ENCODE assay signal across 31 cellular contexts in genomic region chr11:13473013-13473722, GRCh38. TPM values are rescaled to one million over a fixed set of nuclear protein-coding genes. Genes with fewer than 3 reads are reported as not detected.
"Had no signal": no experiment of that assay in that cellular context is flagged by ENCODE, and none has a peak within 500 bp of the region (broad histone marks: within the 10 kb centered on the region; RNA-seq: fewer than 3 reads in every experiment).

No MANE protein-coding gene starts in this region.

- ATAC-seq: stimulated activated effector memory CD8-positive, alpha-beta T cell treated with anti-CD3 and anti-CD28 coated beads, Interleukin-12 subunit alpha, Interleukin-12 subunit beta, amount 100 ng/mL, for 72 hours; stimulated activated memory B cell treated with anti-CD40 and anti-IgM and Interleukin-4, amounts not matched to agents 10 μg/mL and 1 μg/mL and 100 μg/mL, for 72 hours; stimulated activated naive B cell treated with anti-CD40 and anti-IgM and Interleukin-4, amounts not matched to agents 10 μg/mL and 1 μg/mL and 100 μg/mL, for 72 hours; stimulated activated naive CD8-positive, alpha-beta T cell treated with anti-CD3 and anti-CD28 coated beads, Interleukin-15, amount 100 ng/mL, for 72 hours; stimulated activated naive CD8-positive, alpha-beta T cell treated with anti-CD3 and anti-CD28 coated beads, Interleukin-15, Interleukin-2, amounts not matched to agents 100 U/mL and 50 U/mL, for 24 hours; upper lobe of right lung had no signal

- H3K27ac ChIP-seq: stomach, suprapubic skin, testis, thoracic aorta, thyroid gland, tibial artery, tibial nerve, transverse colon, upper lobe of left lung, upper lobe of right lung, uterus, vagina had no signal

- DNase-seq: stimulated activated CD4-positive, alpha-beta T cell treated with anti-CD3 and anti-CD28 coated beads, Interleukin-2, amount 100 ng/mL, for 48 hours; stimulated activated CD4-positive, alpha-beta T cell treated with anti-CD3 and anti-CD28 coated beads, Interleukin-4, amount 100 ng/mL, for 1 hour; stimulated activated CD4-positive, alpha-beta T cell treated with anti-CD3 and anti-CD28 coated beads, Interleukin-4, amount 100 ng/mL, for 24 hours; stimulated activated CD4-positive, alpha-beta T cell treated with anti-CD3 and anti-CD28 coated beads, Interleukin-4, amount 100 ng/mL, for 4 hours; stimulated activated CD8-positive, alpha-beta memory T cell treated with anti-CD3 and anti-CD28 coated beads, Interleukin-4, amount 100 ng/mL, for 48 hours; stimulated activated naive B cell treated with anti-CD40 and anti-IgM and Interleukin-4, amounts not matched to agents 10 μg/mL and 1 μg/mL and 100 μg/mL, for 72 hours; stimulated activated naive CD4-positive, alpha-beta T cell; stimulated activated naive CD4-positive, alpha-beta T cell treated with Interleukin-2 at 50 U/mL for 16 hours; stimulated activated naive CD8-positive, alpha-beta T cell treated with anti-CD3 and anti-CD28 coated beads, Interleukin-15, amount 100 ng/mL, for 72 hours; stimulated activated naive CD8-positive, alpha-beta T cell treated with anti-CD3 and anti-CD28 coated beads, Interleukin-15, Interleukin-2, amounts not matched to agents 100 U/mL and 50 U/mL, for 24 hours; stomach; substantia nigra; testis; thyroid gland; tibial artery; transverse colon; trophoblast cell; upper lobe of left lung; upper lobe of right lung; uterus had no signal

- H3K9me3 ChIP-seq: stomach, suprapubic skin, testis, thoracic aorta, thyroid gland, tibial artery, tibial nerve, transverse colon, upper lobe of left lung, upper lobe of right lung, uterus, vagina had no signal

- H3K4me1 ChIP-seq: suprapubic skin, testis, thyroid gland, tibial artery, tibial nerve, transverse colon, upper lobe of left lung, upper lobe of right lung, uterus, vagina had no signal

- H3K27me3 ChIP-seq: stomach, testis, thyroid gland, tibial artery, tibial nerve, transverse colon, upper lobe of left lung, upper lobe of right lung, uterus, vagina had no signal

- FAIRE-seq: urothelium cell line had no signal

- H3K36me3 ChIP-seq: stomach, suprapubic skin, thoracic aorta, thyroid gland, tibial artery, tibial nerve, transverse colon, upper lobe of left lung, upper lobe of right lung, uterus, vagina had no signal

- H3K4me3 ChIP-seq: stomach, suprapubic skin, testis, thoracic aorta, thyroid gland, tibial artery, tibial nerve, transverse colon, upper lobe of left lung, upper lobe of right lung, uterus, vagina had no signal

RNA-seq across cellular contexts. Expression of gene PTH, which starts 22.6 kb away (rescaled TPM):
- total RNA-seq: subcutaneous adipose tissue, suprapubic skin, temporal lobe, testis, thoracic aorta, thyroid gland, tibial nerve, transverse colon, upper lobe of left lung, upper lobe of right lung, ureter, urinary bladder, uterus, vagina had no signal
- polyA plus RNA-seq: urinary bladder had no signal
